Comparison of ENCODE assay signal across 8 cellular contexts in genomic region chr12:104201238-104202001, GRCh38. TPM values are rescaled to one million over a fixed set of nuclear protein-coding genes. Genes with fewer than 3 reads are reported as not detected.
DNase-seq lines count a peak whose midpoint lies in the region; ATAC-seq and TF ChIP-seq lines count a peak whose summit lies in the region.

No MANE protein-coding gene starts in this region.

- H3K27ac Mint-ChIP-seq in CD14-positive monocyte (no peak overlapping the region), endodermal cell (no peak overlapping the region), mesothelial cell of epicardium (no peak overlapping the region)

- H3K4me3 ChIP-seq in endodermal cell (ENCODE audit: low read length) (no peak overlapping the region), thyroid gland (replicated peaks in 1 of 3) (no peak overlapping the region)

- no peak for ATAC-seq in GM19328 (IDR thresholded peaks at IDR 0.05; ENCODE audit: unreplicated experiment)

- intact Hi-C loops in CD14-positive monocyte (cut with micrococcal nuclease) (loop anchor here (2.0 to 5.0 kb wide), 2 partner anchors 156 to 157 kb away; no protein-coding TSS in a partner anchor), thyroid gland (cut with DNase I) (loop anchor here (5.0 to 10.0 kb wide), 2 partner anchors 156 to 673 kb away; no protein-coding TSS in a partner anchor)

- H3K36me3 ChIP-seq in endodermal cell (ENCODE audit: control insufficient read depth, insufficient read depth, low read length) (no peaks in the 10 kb centered on the region), thyroid gland (no peaks in the 10 kb centered on the region)

- H3K27me3 ChIP-seq in endodermal cell (ENCODE audit: control insufficient read depth, insufficient read depth, low read length, poor library complexity, severe bottlenecking) (no peaks in the 10 kb centered on the region), thyroid gland (no peaks in the 10 kb centered on the region)

- H3K27ac ChIP-seq in endodermal cell (ENCODE audit: low read depth, low read length), result no peak overlapping the region
- H3K27ac ChIP-seq in thyroid gland, result no peak overlapping the region

- H3K4me3 Mint-ChIP-seq in CD14-positive monocyte (peak overlapping the region in 1 of 2 donors; percentile 56), endodermal cell (no peak overlapping the region), mesothelial cell of epicardium (no peak overlapping the region)

- peaks cover 0 to 1% (median 0%) of the 10 kb centered on the region in 3 donors for H3K27me3 Mint-ChIP-seq in CD14-positive monocyte (ENCODE audit: low read depth in 3 of 3)
- peaks cover 11% of the 10 kb centered on the region for H3K27me3 Mint-ChIP-seq in endodermal cell (ENCODE audit: insufficient read depth)
- H3K27me3 Mint-ChIP-seq in mesothelial cell of epicardium (ENCODE audit: low read depth), result peaks cover 3% of the 10 kb centered on the region

- H3K36me3 Mint-ChIP-seq in CD14-positive monocyte, result no peaks in the 10 kb centered on the region
- peaks cover 3% of the 10 kb centered on the region for H3K36me3 Mint-ChIP-seq in endodermal cell (ENCODE audit: low read depth)
- H3K36me3 Mint-ChIP-seq in mesothelial cell of epicardium, result peaks cover 8% of the 10 kb centered on the region

- 50 to 58% methylated on average over 2 to 3 of the region's 3 CpGs for WGBS in endodermal cell (ENCODE audit: insufficient coverage in 1 of 2, insufficient read length in 1 of 2), 2 experiments
- WGBS in thyroid gland, 2 donors, result 19 to 46% methylated on average over 3 of the region's 3 CpGs

- DNase-seq in CD14-positive monocyte (ENCODE audit: low spot score), result no peak
- DNase-seq in H4 (ENCODE audit: low spot score), result peak; percentile 71
- peak; percentile 79 for DNase-seq in NCI-H69 (lab: John Stamatoyannopoulos, UW)
- DNase-seq in activated CD4-positive, alpha-beta T cell treated with anti-CD3 and anti-CD28 coated beads, Interleukin-2, amount 50 U/mL, for 24 hours (ENCODE audit: low read depth in 1 of 2, low spot score in 1 of 2), result peak; percentile 5 to 40
- DNase-seq in endodermal cell, result peak; percentile 85
- DNase-seq in mesothelial cell of epicardium (ENCODE audit: low spot score in 2 of 2, unreplicated experiment in 2 of 2), result no peak
- peak; percentile 23 to 32 for DNase-seq in thyroid gland

- TF ChIP-seq POLR2A in thyroid gland (IDR thresholded peaks at IDR 0.05), result no peak

- peaks cover 5 to 10% (median 8%) of the 10 kb centered on the region in 7 donors for H3K9me3 Mint-ChIP-seq in CD14-positive monocyte
- H3K9me3 Mint-ChIP-seq in endodermal cell, result peaks cover 12% of the 10 kb centered on the region
- H3K9me3 Mint-ChIP-seq in mesothelial cell of epicardium, result peaks cover 13% of the 10 kb centered on the region

- peaks cover 2% of the 10 kb centered on the region for H3K4me1 Mint-ChIP-seq in CD14-positive monocyte
- H3K4me1 Mint-ChIP-seq in endodermal cell, result peaks cover 3% of the 10 kb centered on the region
- no peaks in the 10 kb centered on the region for H3K4me1 Mint-ChIP-seq in mesothelial cell of epicardium

- H3K9ac ChIP-seq in endodermal cell (ENCODE audit: extremely low read depth, low read length, poor library complexity, severe bottlenecking), result no peak overlapping the region

- no peaks in the 10 kb centered on the region for H3K4me1 ChIP-seq in endodermal cell (ENCODE audit: control insufficient read depth, insufficient read depth, low read length)
- no peaks in the 10 kb centered on the region for H3K4me1 ChIP-seq in thyroid gland

- H3K9me3 ChIP-seq in endodermal cell (ENCODE audit: control insufficient read depth, low read length), result peaks cover 12% of the 10 kb centered on the region
- H3K9me3 ChIP-seq in thyroid gland, result no peaks in the 10 kb centered on the region

- TF ChIP-seq CTCF in CD14-positive monocyte (IDR thresholded peaks at IDR 0.05), result peak; percentile 86
- TF ChIP-seq CTCF in endodermal cell (conservative IDR thresholded peaks at IDR 0.05), result peak; percentile 94
- TF ChIP-seq CTCF in mesothelial cell of epicardium (IDR thresholded peaks at IDR 0.05; ENCODE audit: unreplicated experiment), result peak; percentile 36
- TF ChIP-seq CTCF in thyroid gland (IDR thresholded peaks at IDR 0.05), result peak in 5 of 6 experiments; percentile 44 to 91 (median 82)

RNA-seq across cellular contexts. Expression of gene TXNRD1, which starts 14.2 kb away (rescaled TPM):
- 10 to 100 TPM; 29.2 to 46.1 TPM for polyA plus RNA-seq in CD14-positive monocyte
- total RNA-seq in H4 (2014; rRNA removed; shearing (Covaris generic)), result 678 and 701 TPM in 2 replicates
- 100 to 1,000 TPM in 1 of 2 donors, 10 to 100 TPM in 1; 83.4 to 144 TPM for total RNA-seq in endodermal cell
- 65.8 TPM for polyA plus RNA-seq in endodermal cell (2013, experiment 1 of 2)
- polyA plus RNA-seq in endodermal cell (2013, experiment 2 of 2), result 59.8 TPM
- 74.7 to 84.6 TPM (median 76.1 TPM) in 3 replicates for total RNA-seq in mesothelial cell of epicardium
- 100 to 1,000 TPM; 129 to 230 (median 199) TPM for total RNA-seq in thyroid gland

Comparison
In these comparisons a context has a peak if more than half of its experiments do, and no peak if none do; other contexts are left out.
1. DNase-seq: peak in H4 (single experiment), NCI-H69 (single experiment), activated CD4-positive, alpha-beta T cell treated with anti-CD3 and anti-CD28 coated beads, Interleukin-2, amount 50 U/mL, for 24 hours (2 of 2), endodermal cell (single experiment) and thyroid gland (2 of 2); none in CD14-positive monocyte (single experiment) and mesothelial cell of epicardium (0 of 2).
2. CTCF ChIP-seq: peak in every context shown above with its lines; median percentile 94 in endodermal cell; 86 in CD14-positive monocyte; 82 in thyroid gland; 36 in mesothelial cell of epicardium.